1 cellular context compared by ENCODE assay signal in genomic region chr12:67541625-67541991, GRCh38.
TF ChIP-seq lines count a peak whose summit lies in the region.

No MANE protein-coding gene starts in this region.

TF ChIP-seq in SK-N-SH, 30 proteins besides CTCF, POLR2A, EP300 and RAD21 (continued from another document):
- TF ChIP-seq, protein P1, sequence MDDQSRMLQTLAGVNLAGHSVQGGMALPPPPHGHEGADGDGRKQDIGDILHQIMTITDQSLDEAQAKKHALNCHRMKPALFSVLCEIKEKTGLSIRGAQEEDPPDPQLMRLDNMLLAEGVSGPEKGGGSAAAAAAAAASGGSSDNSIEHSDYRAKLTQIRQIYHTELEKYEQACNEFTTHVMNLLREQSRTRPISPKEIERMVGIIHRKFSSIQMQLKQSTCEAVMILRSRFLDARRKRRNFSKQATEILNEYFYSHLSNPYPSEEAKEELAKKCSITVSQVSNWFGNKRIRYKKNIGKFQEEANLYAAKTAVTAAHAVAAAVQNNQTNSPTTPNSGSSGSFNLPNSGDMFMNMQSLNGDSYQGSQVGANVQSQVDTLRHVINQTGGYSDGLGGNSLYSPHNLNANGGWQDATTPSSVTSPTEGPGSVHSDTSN (IDR thresholded peaks at IDR 0.05), result no peak
